In the genomic region with DNA sequence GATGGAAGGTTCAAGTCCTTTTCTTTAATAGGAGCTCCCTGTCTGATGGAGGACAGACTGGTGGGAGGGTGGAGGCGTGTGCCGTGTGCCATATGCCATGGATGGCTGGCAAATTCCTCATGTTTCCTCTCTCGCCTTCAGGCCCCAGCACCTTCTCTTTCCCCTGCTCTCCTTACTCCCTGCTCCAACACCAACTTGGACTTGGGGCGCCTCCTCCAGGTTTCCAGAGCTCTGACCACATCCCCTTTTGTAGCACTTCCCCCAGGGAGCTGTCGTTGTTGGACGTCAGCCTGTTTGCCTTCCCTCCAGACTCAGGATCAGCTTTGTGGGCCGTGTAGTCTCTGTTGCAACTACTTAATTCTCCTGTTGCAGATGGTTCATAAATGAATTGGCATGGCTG, we compare ENCODE assay signal across 1 cellular context.
A peak's percentile ranks its signal among the peaks of the same experiment; 100 is the strongest.
TF ChIP-seq lines count a peak whose summit lies in the region.

No MANE protein-coding gene starts in this region.

TF ChIP-seq in K562, 482 proteins besides CTCF, POLR2A, EP300 and RAD21:
- peak; percentile 79 for TF ChIP-seq SPI1 (IDR thresholded peaks at IDR 0.05; ENCODE audit: borderline replicate concordance, low read depth, low read length)
- TF ChIP-seq, protein P1, sequence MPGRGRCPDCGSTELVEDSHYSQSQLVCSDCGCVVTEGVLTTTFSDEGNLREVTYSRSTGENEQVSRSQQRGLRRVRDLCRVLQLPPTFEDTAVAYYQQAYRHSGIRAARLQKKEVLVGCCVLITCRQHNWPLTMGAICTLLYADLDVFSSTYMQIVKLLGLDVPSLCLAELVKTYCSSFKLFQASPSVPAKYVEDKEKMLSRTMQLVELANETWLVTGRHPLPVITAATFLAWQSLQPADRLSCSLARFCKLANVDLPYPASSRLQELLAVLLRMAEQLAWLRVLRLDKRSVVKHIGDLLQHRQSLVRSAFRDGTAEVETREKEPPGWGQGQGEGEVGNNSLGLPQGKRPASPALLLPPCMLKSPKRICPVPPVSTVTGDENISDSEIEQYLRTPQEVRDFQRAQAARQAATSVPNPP (IDR thresholded peaks at IDR 0.05; ENCODE audit: borderline replicate concordance, insufficient read depth, insufficient read length), result no peak
